26 cellular contexts compared by ENCODE assay signal in the genomic region with DNA sequence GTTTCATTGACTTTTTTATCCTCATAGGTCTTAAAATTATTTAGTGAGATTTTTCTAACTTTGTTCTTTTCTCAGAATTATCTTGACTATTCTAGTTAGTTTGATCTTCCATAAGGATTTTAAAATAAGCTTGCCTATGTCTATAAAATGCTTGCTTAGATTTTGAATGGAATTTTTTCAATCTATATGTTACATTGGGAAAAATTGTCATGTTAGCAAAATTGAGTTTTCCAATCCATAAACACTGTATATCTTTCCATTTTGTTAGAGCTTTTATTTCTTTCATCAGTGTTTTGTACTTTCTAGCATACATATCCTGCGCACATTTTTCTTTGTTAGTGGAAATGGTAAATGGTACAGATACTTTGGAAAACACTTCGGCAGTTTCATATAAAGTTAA.
DNase-seq lines count a peak whose midpoint lies in the region; ATAC-seq, FAIRE-seq and TF ChIP-seq lines count a peak whose summit lies in the region.
"Had no signal": no experiment of that assay in that cellular context is flagged by ENCODE, and none has a peak within 500 bp of the region (broad histone marks: within the 10 kb centered on the region; RNA-seq: fewer than 3 reads in every experiment).

No MANE protein-coding gene starts in this region.

- no peak for TF ChIP-seq POLR2A in A549 (IDR thresholded peaks at IDR 0.05; ENCODE audit: low read length)
- no peak for TF ChIP-seq POLR2A in K562 (conservative IDR thresholded peaks at IDR 0.05)

- no peak overlapping the region for H3K4me3 Mint-ChIP-seq in glutamatergic neuron (ENCODE audit: unreplicated experiment)
- H3K4me3 Mint-ChIP-seq: CD14-positive monocyte; CD4-positive, alpha-beta memory T cell; CD4-positive, CD25-positive, alpha-beta regulatory T cell; CD8-positive, alpha-beta memory T cell had no signal

- H3K9me3 ChIP-seq in A549: no peaks in the 10 kb centered on the region
- no peaks in the 10 kb centered on the region for H3K9me3 ChIP-seq in K562 (replicated peaks; ENCODE audit: control insufficient read depth, insufficient read depth, low read depth, low read length)
- H3K9me3 ChIP-seq: BE2C, BLaER1 had no signal

- H3K4me3 ChIP-seq in A549 (no peak overlapping the region), K562 (no peak overlapping the region)
- H3K4me3 ChIP-seq: BLaER1, GM12878 had no signal

- no peaks in the 10 kb centered on the region for H3K4me1 Mint-ChIP-seq in glutamatergic neuron (ENCODE audit: low read depth, unreplicated experiment)
- H3K4me1 Mint-ChIP-seq: CD14-positive monocyte; CD4-positive, alpha-beta memory T cell; CD4-positive, CD25-positive, alpha-beta regulatory T cell; CD8-positive, alpha-beta memory T cell had no signal

- no peaks in the 10 kb centered on the region for H4K20me1 ChIP-seq in K562 (replicated peaks; ENCODE audit: control insufficient read depth, insufficient read depth, low read length)
- H4K20me1 ChIP-seq: BLaER1 had no signal

- H3K4me2 ChIP-seq in A549: no peak overlapping the region
- no peak overlapping the region for H3K4me2 ChIP-seq in K562 (ENCODE audit: insufficient read depth, low read length)
- H3K4me2 ChIP-seq: BLaER1 had no signal

- no peaks in the 10 kb centered on the region for H3K27me3 Mint-ChIP-seq in glutamatergic neuron (ENCODE audit: unreplicated experiment)
- H3K27me3 Mint-ChIP-seq: CD4-positive, alpha-beta memory T cell; CD4-positive, CD25-positive, alpha-beta regulatory T cell; CD8-positive, alpha-beta memory T cell had no signal

- peak; percentile 51 for FAIRE-seq in A204.1 (lab: Jason Lieb, UNC)
- FAIRE-seq in A549 (lab: Jason Lieb, UNC): no peak
- no peak for FAIRE-seq in K562 (lab: Jason Lieb, UNC)
- no peak for FAIRE-seq in GM19239 (lab: Jason Lieb, UNC)
- FAIRE-seq: GM12878, GM12892, GM18507 had no signal

- H3K27ac ChIP-seq in A549 (no peak overlapping the region), K562 (ENCODE audit: extremely low read depth, low read depth, low read length) (no peak overlapping the region)
- H3K27ac ChIP-seq: BLaER1 had no signal

- no peaks in the 10 kb centered on the region for H3K36me3 Mint-ChIP-seq in glutamatergic neuron (ENCODE audit: unreplicated experiment)
- H3K36me3 Mint-ChIP-seq: CD14-positive monocyte; CD4-positive, alpha-beta memory T cell; CD4-positive, CD25-positive, alpha-beta regulatory T cell; CD8-positive, alpha-beta memory T cell had no signal

- H3K27ac Mint-ChIP-seq in glutamatergic neuron (ENCODE audit: unreplicated experiment): no peak overlapping the region
- H3K27ac Mint-ChIP-seq: CD14-positive monocyte; CD4-positive, alpha-beta memory T cell; CD4-positive, CD25-positive, alpha-beta regulatory T cell; CD8-positive, alpha-beta memory T cell had no signal

- no peaks in the 10 kb centered on the region for H3K9me1 ChIP-seq in K562 (ENCODE audit: control insufficient read depth, insufficient read depth, low read length)

- DNase-seq in A549 (ENCODE audit: low read depth in 1 of 2, low spot score in 1 of 2) (no peak), K562 (ENCODE audit: extremely low read depth in 1 of 4, low spot score in 3 of 4) (no peak), glutamatergic neuron (no peak), GM19239 (ENCODE audit: insufficient read length, low spot score) (no peak)
- no peak for DNase-seq in activated CD4-positive, alpha-beta T cell treated with anti-CD3 and anti-CD28 coated beads for 1 hour
- DNase-seq: 8988T; ACHN; BE2C; C1 segment of cervical spinal cord; CD4-positive, alpha-beta memory T cell; CD4-positive, CD25-positive, alpha-beta regulatory T cell; CD8-positive, alpha-beta memory T cell; COR-L47; DMS 273 treated with DMSO at 0.1 percent for 48 hours; DMS153; DMS53; DMS79; DND-41; EL; GDM1 had no signal

- TF ChIP-seq CTCF in A549 (IDR thresholded peaks at IDR 0.05) (no peak), K562 (IDR thresholded peaks at IDR 0.05 in 2 of 3, conservative IDR thresholded peaks at IDR 0.05 in 1 of 3; ENCODE audit: insufficient read depth in 2 of 3, low read depth in 1 of 3, low read length in 3 of 3) (no peak), glutamatergic neuron (IDR thresholded peaks at IDR 0.05; ENCODE audit: partially characterized antibody, unreplicated experiment) (no peak)

- H3K4me1 ChIP-seq in A549: no peaks in the 10 kb centered on the region
- H3K4me1 ChIP-seq in K562 (replicated peaks in 1 of 2; ENCODE audit: control insufficient read depth in 2 of 2, insufficient read depth in 2 of 2, low read length in 2 of 2): no peaks in the 10 kb centered on the region
- H3K4me1 ChIP-seq: BE2C, BLaER1 had no signal

- TF ChIP-seq EP300 in A549 (IDR thresholded peaks at IDR 0.05): no peak
- TF ChIP-seq EP300 in K562 (IDR thresholded peaks at IDR 0.05; ENCODE audit: low read length): no peak

- H3K79me2 ChIP-seq in K562 (ENCODE audit: control insufficient read depth, insufficient read depth, low read length): no peaks in the 10 kb centered on the region

- no peaks in the 10 kb centered on the region for H3K9me3 Mint-ChIP-seq in glutamatergic neuron (ENCODE audit: unreplicated experiment)

- in situ Hi-C loops in K562 (cut with MboI): no loop called here

- no peak for TF ChIP-seq RAD21 in A549 (conservative IDR thresholded peaks at IDR 0.05 in 1 of 2, IDR thresholded peaks at IDR 0.05 in 1 of 2)
- no peak for TF ChIP-seq RAD21 in K562 (CRISPR knock-in tag; conservative IDR thresholded peaks at IDR 0.05 in 1 of 2, IDR thresholded peaks at IDR 0.05 in 1 of 2)

- ATAC-seq in A549 (no peak), K562 (no peak)
- ATAC-seq: GM12878 had no signal

- intact Hi-C loops in K562 (cut with micrococcal nuclease): no loop called here

- POLR2A ChIA-PET in A549 (lab: Yijun Ruan, JAX): no interaction called here
- POLR2A ChIA-PET in K562 (lab: Yijun Ruan, JAX): no interaction called here

- no peaks in the 10 kb centered on the region for H3K36me3 ChIP-seq in K562 (ENCODE audit: control insufficient read depth, insufficient read depth, low read length)
- H3K36me3 ChIP-seq: BE2C, BLaER1 had no signal

- no peaks in the 10 kb centered on the region for H3K27me3 ChIP-seq in K562 (ENCODE audit: control insufficient read depth in 2 of 2, insufficient read depth in 2 of 2, low read length in 2 of 2)
- H3K27me3 ChIP-seq: BE2C, BLaER1 had no signal

- BruUV-seq in K562 (replicated peaks; lab: Mats Ljungman, UMichigan): no TSS peak

- CTCF ChIA-PET in A549 (lab: Yijun Ruan, JAX): no interaction called here
- CTCF ChIA-PET in K562 (lab: Yijun Ruan, JAX; ENCODE audit: low intra/inter-chr PET ratio): no interaction called here

- H2AFZ ChIP-seq in K562 (ENCODE audit: low read depth, low read length): no peak overlapping the region

- H3K9ac ChIP-seq in K562 (ENCODE audit: insufficient read depth in 1 of 2, low read depth in 2 of 2, low read length in 2 of 2): no peak overlapping the region
- H3K9ac ChIP-seq: BLaER1 had no signal

- WGBS in A549 (ENCODE audit: missing lambda C conversion rate): 91% methylated on average over 2 of the region's 2 CpGs
- 0% methylated on average over 2 of the region's 2 CpGs for WGBS in K562 (ENCODE audit: insufficient coverage, low coverage, missing lambda C conversion rate)

TF ChIP-seq in A549, 52 proteins besides CTCF, POLR2A, EP300 and RAD21:
- TF ChIP-seq JUNB (IDR thresholded peaks at IDR 0.05): no peak
- no peak for TF ChIP-seq FOXS1 (CRISPR knock-in tag; IDR thresholded peaks at IDR 0.05)
- TF ChIP-seq MAFK (IDR thresholded peaks at IDR 0.05; ENCODE audit: partially characterized antibody): peak; percentile 42
- TF ChIP-seq, protein P1, sequence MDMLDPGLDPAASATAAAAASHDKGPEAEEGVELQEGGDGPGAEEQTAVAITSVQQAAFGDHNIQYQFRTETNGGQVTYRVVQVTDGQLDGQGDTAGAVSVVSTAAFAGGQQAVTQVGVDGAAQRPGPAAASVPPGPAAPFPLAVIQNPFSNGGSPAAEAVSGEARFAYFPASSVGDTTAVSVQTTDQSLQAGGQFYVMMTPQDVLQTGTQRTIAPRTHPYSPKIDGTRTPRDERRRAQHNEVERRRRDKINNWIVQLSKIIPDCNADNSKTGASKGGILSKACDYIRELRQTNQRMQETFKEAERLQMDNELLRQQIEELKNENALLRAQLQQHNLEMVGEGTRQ (IDR thresholded peaks at IDR 0.05): no peak
- no peak for TF ChIP-seq CBX8 (IDR thresholded peaks at IDR 0.05)
TF ChIP-seq in A549: peak in this region for 1.

TF ChIP-seq in K562, 482 proteins besides CTCF, POLR2A, EP300 and RAD21:
- peak; percentile 31; the same call in 1 of the 2 replicates for TF ChIP-seq MAFF (IDR thresholded peaks at IDR 0.05; ENCODE audit: low read length)
- no peak for TF ChIP-seq POLR2AphosphoS2 (IDR thresholded peaks at IDR 0.05; ENCODE audit: low read length)
- peak; percentile 30; the same call in 1 of the 2 replicates for TF ChIP-seq C11orf30 (IDR thresholded peaks at IDR 0.05; ENCODE audit: low read depth)
- TF ChIP-seq ZNF140 (CRISPR knock-in tag; IDR thresholded peaks at IDR 0.05): no peak
- no peak for TF ChIP-seq CBFB (CRISPR knock-in tag; IDR thresholded peaks at IDR 0.05)
- no peak for TF ChIP-seq ZFP1 (CRISPR knock-in tag; IDR thresholded peaks at IDR 0.05)
- TF ChIP-seq, protein P2, sequence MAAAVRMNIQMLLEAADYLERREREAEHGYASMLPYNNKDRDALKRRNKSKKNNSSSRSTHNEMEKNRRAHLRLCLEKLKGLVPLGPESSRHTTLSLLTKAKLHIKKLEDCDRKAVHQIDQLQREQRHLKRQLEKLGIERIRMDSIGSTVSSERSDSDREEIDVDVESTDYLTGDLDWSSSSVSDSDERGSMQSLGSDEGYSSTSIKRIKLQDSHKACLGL (CRISPR knock-in tag; IDR thresholded peaks at IDR 0.05; ENCODE audit: borderline replicate concordance, poor library complexity, severe bottlenecking): no peak
- TF ChIP-seq ZNF316 (IDR thresholded peaks at IDR 0.05): peak; percentile 79; the same call in 1 of the 2 replicates
